In genomic region chr5:60522299-60522915, GRCh38 we compare ENCODE assay signal across 1 cellular context.
A peak's percentile ranks its signal among the peaks of the same experiment; 100 is the strongest.
TF ChIP-seq lines count a peak whose summit lies in the region.

No MANE protein-coding gene starts in this region.

TF ChIP-seq in SK-N-SH, 30 proteins besides CTCF, POLR2A, EP300 and RAD21 (continued from another document):
- TF ChIP-seq REST (IDR thresholded peaks at IDR 0.05; ENCODE audit: low read depth, low read length) (no peak), ELF1 (IDR thresholded peaks at IDR 0.05) (no peak), FOXJ3 (CRISPR knock-in tag; IDR thresholded peaks at IDR 0.05) (no peak), IRF3 (IDR thresholded peaks at IDR 0.05; ENCODE audit: low read depth, low read length) (no peak), USF2 (IDR thresholded peaks at IDR 0.05; ENCODE audit: borderline replicate concordance, low read depth, low read length) (no peak), MEF2A (IDR thresholded peaks at IDR 0.05; ENCODE audit: borderline replicate concordance, low read depth) (no peak), MAX (IDR thresholded peaks at IDR 0.05; ENCODE audit: low read depth) (0 out of 2 replicates have a peak, but pooled peaks have one; percentile 16), PBX3 (IDR thresholded peaks at IDR 0.05) (peak; percentile 95), GABPA (IDR thresholded peaks at IDR 0.05; ENCODE audit: low read depth) (no peak), MXI1 (IDR thresholded peaks at IDR 0.05; ENCODE audit: low read depth, low read length) (no peak), ZBTB33 (IDR thresholded peaks at IDR 0.05; ENCODE audit: borderline replicate concordance, low read depth) (no peak)
